Comparison of ENCODE assay signal across 15 cellular contexts in genomic region chrX:147910607-147911006, GRCh38. TPM values are rescaled to one million over a fixed set of nuclear protein-coding genes. Genes with fewer than 3 reads are reported as not detected.
DNase-seq lines count a peak whose midpoint lies in the region; ATAC-seq and TF ChIP-seq lines count a peak whose summit lies in the region.
"Had no signal": no experiment of that assay in that cellular context is flagged by ENCODE, and none has a peak within 500 bp of the region (broad histone marks: within the 10 kb centered on the region; RNA-seq: fewer than 3 reads in every experiment).

No MANE protein-coding gene starts in this region.

- H3K9me3 ChIP-seq in OCI-LY1 (ENCODE audit: low read length) (no peaks in the 10 kb centered on the region), duodenal mucosa (ENCODE audit: control insufficient read depth in 1 of 2, low read length in 2 of 2) (no peaks in the 10 kb centered on the region)
- H3K9me3 ChIP-seq: lower lobe of right lung, Peyer's patch had no signal

- H3K4me1 ChIP-seq in OCI-LY1 (ENCODE audit: insufficient read depth, low read length, severe bottlenecking) (peaks cover 38% of the 10 kb centered on the region), duodenal mucosa (ENCODE audit: control insufficient read depth in 1 of 2, insufficient read depth in 2 of 2, low read length in 2 of 2) (peaks cover 4 to 21% of the 10 kb centered on the region in 2 donors)

- no peak overlapping the region for H3K27ac Mint-ChIP-seq in osteocyte (ENCODE audit: unreplicated experiment)

- no peaks in the 10 kb centered on the region for H4K20me1 ChIP-seq in OCI-LY1 (ENCODE audit: insufficient read depth, low read length)

- no peak for DNase-seq in activated T-cell treated with anti-CD3 and anti-CD28 coated beads, Interleukin-2, amount 50 U/mL, for 4 hours
- DNase-seq in activated T-cell treated with anti-CD3 and anti-CD28 coated beads, Interleukin-2, amount 50 U/mL, for 48 hours = no peak
- DNase-seq in osteocyte (ENCODE audit: extremely low spot score, unreplicated experiment) (no peak), NCI-H526 (lab: John Stamatoyannopoulos, UW) (no peak), SW 1271 (lab: John Stamatoyannopoulos, UW) (no peak)
- DNase-seq in activated CD4-positive, CD25-positive, alpha-beta regulatory T cell treated with anti-CD3 and anti-CD28 coated beads, Interleukin-2, amount 50 U/mL, for 72 hours = no peak
- DNase-seq: brain microvascular endothelial cell, DMS 273 treated with DMSO at 0.1 percent for 48 hours, foreskin fibroblast, lower lobe of right lung, NCI-H1092 treated with DMSO at 0.1 percent for 48 hours, Peyer's patch had no signal

- H3K36me3 ChIP-seq in OCI-LY1 (ENCODE audit: insufficient read depth, low read length) (no peaks in the 10 kb centered on the region), duodenal mucosa (ENCODE audit: control insufficient read depth in 1 of 2, insufficient read depth in 2 of 2, low read length in 2 of 2) (no peaks in the 10 kb centered on the region)
- H3K36me3 ChIP-seq: brain microvascular endothelial cell, lower lobe of right lung, Peyer's patch had no signal

- peaks cover 34% of the 10 kb centered on the region for H3K79me2 ChIP-seq in OCI-LY1 (ENCODE audit: insufficient read depth, low read length)

- H3K4me1 Mint-ChIP-seq in activated T-cell treated with anti-CD3 and anti-CD28 coated beads, Interleukin-2, amount 50 U/mL, for 4 hours (ENCODE audit: low read depth) = peaks cover 30% of the 10 kb centered on the region
- H3K4me1 Mint-ChIP-seq in osteocyte (ENCODE audit: unreplicated experiment) = peaks cover 21% of the 10 kb centered on the region

- peak overlapping the region; percentile 24 for H3K4me3 Mint-ChIP-seq in activated T-cell treated with anti-CD3 and anti-CD28 coated beads, Interleukin-2, amount 50 U/mL, for 4 hours
- H3K4me3 Mint-ChIP-seq in osteocyte (ENCODE audit: unreplicated experiment) = peak overlapping the region; percentile 76

- no peaks in the 10 kb centered on the region for H3K9me2 ChIP-seq in OCI-LY1 (ENCODE audit: low read depth, low read length)

- H3K36me3 Mint-ChIP-seq in activated T-cell treated with anti-CD3 and anti-CD28 coated beads, Interleukin-2, amount 50 U/mL, for 4 hours (ENCODE audit: insufficient read depth) = no peaks in the 10 kb centered on the region
- no peaks in the 10 kb centered on the region for H3K36me3 Mint-ChIP-seq in osteocyte (ENCODE audit: unreplicated experiment)

- H2AFZ ChIP-seq in OCI-LY1 (ENCODE audit: low read length) = no peak overlapping the region

- H3K27ac ChIP-seq in OCI-LY1 (ENCODE audit: low read depth, low read length, poor library complexity, severe bottlenecking) = no peak overlapping the region
- no peak overlapping the region for H3K27ac ChIP-seq in duodenal mucosa (ENCODE audit: low read depth, low read length)

- H3K9me3 Mint-ChIP-seq in activated T-cell treated with anti-CD3 and anti-CD28 coated beads, Interleukin-2, amount 50 U/mL, for 4 hours = no peaks in the 10 kb centered on the region
- H3K9me3 Mint-ChIP-seq in osteocyte (ENCODE audit: unreplicated experiment) = peaks cover 7% of the 10 kb centered on the region
- H3K9me3 Mint-ChIP-seq: activated T-helper 1 cell treated with anti-CD3 and anti-CD28 coated beads, Interleukin-12 subunit alpha, Interleukin-12 subunit beta, Interleukin-2, Interleukin-4 antibody, amounts not matched to agents 30 ng/mL and 10 ng/mL and 1 ng/mL, durations not matched to agents 14 hours and 24 hours and 36 hours had no signal

- no peaks in the 10 kb centered on the region for H3K27me3 ChIP-seq in OCI-LY1 (ENCODE audit: insufficient read depth, low read length)
- no peaks in the 10 kb centered on the region for H3K27me3 ChIP-seq in duodenal mucosa (ENCODE audit: control insufficient read depth in 1 of 2, insufficient read depth in 2 of 2, low read length in 2 of 2)
- H3K27me3 ChIP-seq: brain microvascular endothelial cell, Peyer's patch had no signal

- H3F3A ChIP-seq in OCI-LY1 (ENCODE audit: insufficient read depth, low read length) = no peaks in the 10 kb centered on the region

- ATAC-seq in activated T-cell treated with anti-CD3 and anti-CD28 coated beads, Interleukin-2, amount 50 U/mL, for 4 hours = no peak

- H3K9ac ChIP-seq in OCI-LY1 (ENCODE audit: low read length) (peak overlapping the region; percentile 77; the same call in 1 of the 2 replicates), duodenal mucosa (ENCODE audit: low read depth in 1 of 2, low read length in 2 of 2) (peak overlapping the region in 1 of 2 donors; percentile 68)

- H3K4me2 ChIP-seq in OCI-LY1 (ENCODE audit: low read length) = peak overlapping the region; percentile 83; the same call in 1 of the 2 replicates

- TF ChIP-seq CTCF in OCI-LY1 (IDR thresholded peaks at IDR 0.05; ENCODE audit: low read length) (no peak), osteocyte (IDR thresholded peaks at IDR 0.05) (no peak)

- H3K4me3 ChIP-seq in OCI-LY1 (ENCODE audit: low read depth, low read length, poor library complexity, severe bottlenecking) = peak overlapping the region; percentile 59
- peak overlapping the region; percentile 55 to 72 for H3K4me3 ChIP-seq in duodenal mucosa (ENCODE audit: low read depth in 1 of 2, low read length in 2 of 2)

- no peaks in the 10 kb centered on the region for H3K27me3 Mint-ChIP-seq in activated T-cell treated with anti-CD3 and anti-CD28 coated beads, Interleukin-2, amount 50 U/mL, for 4 hours (ENCODE audit: low read depth)
- no peaks in the 10 kb centered on the region for H3K27me3 Mint-ChIP-seq in osteocyte (ENCODE audit: unreplicated experiment)

RNA-seq across cellular contexts. Expression of gene FMR1, which starts 1.1 kb away (rescaled TPM):
- 10 to 100 TPM; 25.5 to 26.0 (median 25.6) TPM for total RNA-seq in activated T-cell treated with anti-CD3 and anti-CD28 coated beads, Interleukin-2, amount 50 U/mL, for 4 hours
- total RNA-seq in osteocyte = 59.8 and 63.4 TPM in 2 replicates
